15 cellular contexts compared by ENCODE assay signal in genomic region chr3:53049987-53050386, GRCh38. TPM values are rescaled to one million over a fixed set of nuclear protein-coding genes. Genes with fewer than 3 reads are reported as not detected.
DNase-seq lines count a peak whose midpoint lies in the region; ATAC-seq and TF ChIP-seq lines count a peak whose summit lies in the region.
"Had no signal": no experiment of that assay in that cellular context is flagged by ENCODE, and none has a peak within 500 bp of the region (broad histone marks: within the 10 kb centered on the region; RNA-seq: fewer than 3 reads in every experiment).

No MANE protein-coding gene starts in this region.

- H3K36me3 Mint-ChIP-seq in activated CD8-positive, alpha-beta memory T cell treated with anti-CD3 and anti-CD28 coated beads, Interleukin-2, amount 10 ng/mL, durations not matched to agents 7 days and 5 days = no peaks in the 10 kb centered on the region
- H3K36me3 Mint-ChIP-seq in neural crest cell (ENCODE audit: low read depth) = no peaks in the 10 kb centered on the region
- H3K36me3 Mint-ChIP-seq: CD8-positive, alpha-beta T cell had no signal

- peaks cover 11% of the 10 kb centered on the region for H3K4me1 Mint-ChIP-seq in activated CD8-positive, alpha-beta memory T cell treated with anti-CD3 and anti-CD28 coated beads, Interleukin-2, amount 10 ng/mL, durations not matched to agents 7 days and 5 days
- peaks cover 8% of the 10 kb centered on the region for H3K4me1 Mint-ChIP-seq in neural crest cell

- peak; percentile 14 for DNase-seq in activated CD8-positive, alpha-beta memory T cell treated with anti-CD3 and anti-CD28 coated beads, Interleukin-2, amount 10 ng/mL, durations not matched to agents 7 days and 5 days
- no peak for DNase-seq in activated CD8-positive, alpha-beta memory T cell treated with anti-CD3 and anti-CD28 coated beads, Interleukin-2, amount 50 U/mL, for 48 hours
- DNase-seq in left lobe of liver (ENCODE audit: low spot score) (peak; percentile 52), neural crest cell (ENCODE audit: low read depth, low spot score) (no peak), GM13977 (ENCODE audit: low spot score) (no peak), SIG-M5 treated with dmso at 0.1 percent for 504 hours (lab: John Stamatoyannopoulos, UW; ENCODE audit: unreplicated experiment) (no peak)
- DNase-seq: Calu3; CD8-positive, alpha-beta T cell; DMS53; DND-41; HCEC 1CT; KG1 had no signal

- peaks cover 11% of the 10 kb centered on the region for H3K27me3 Mint-ChIP-seq in activated CD8-positive, alpha-beta memory T cell treated with anti-CD3 and anti-CD28 coated beads, Interleukin-2, amount 10 ng/mL, durations not matched to agents 7 days and 5 days
- H3K27me3 Mint-ChIP-seq in neural crest cell (ENCODE audit: low read depth) = peaks cover 33% of the 10 kb centered on the region
- H3K27me3 Mint-ChIP-seq: B cell had no signal

- CTCF ChIA-PET in activated CD8-positive, alpha-beta memory T cell treated with anti-CD3 and anti-CD28 coated beads, Interleukin-2, amount 10 ng/mL, durations not matched to agents 7 days and 5 days (lab: Charles Lee) = no interaction called here

- no peak overlapping the region for H3K27ac Mint-ChIP-seq in activated CD8-positive, alpha-beta memory T cell treated with anti-CD3 and anti-CD28 coated beads, Interleukin-2, amount 10 ng/mL, durations not matched to agents 7 days and 5 days
- no peak overlapping the region for H3K27ac Mint-ChIP-seq in neural crest cell (ENCODE audit: unreplicated experiment)
- H3K27ac Mint-ChIP-seq: B cell; CD8-positive, alpha-beta T cell; GM23338 had no signal

- TF ChIP-seq CTCF in neural crest cell (conservative IDR thresholded peaks at IDR 0.05) (no peak), GM13977 (IDR thresholded peaks at IDR 0.05; ENCODE audit: extremely low read depth, insufficient read depth, missing control alignments) (no peak)

- in situ Hi-C loops in GM13977 (cut with MboI; ENCODE audit: low pct_unique_long_range_greater_than_20kb, low sequenced_read_pairs, unreplicated experiment) = no loop called here

- no peaks in the 10 kb centered on the region for H3K9me3 Mint-ChIP-seq in activated CD8-positive, alpha-beta memory T cell treated with anti-CD3 and anti-CD28 coated beads, Interleukin-2, amount 10 ng/mL, durations not matched to agents 7 days and 5 days (ENCODE audit: low read depth)
- no peaks in the 10 kb centered on the region for H3K9me3 Mint-ChIP-seq in neural crest cell
- H3K9me3 Mint-ChIP-seq: CD8-positive, alpha-beta T cell; GM23338 had no signal

- H3K4me3 Mint-ChIP-seq in activated CD8-positive, alpha-beta memory T cell treated with anti-CD3 and anti-CD28 coated beads, Interleukin-2, amount 10 ng/mL, durations not matched to agents 7 days and 5 days = no peak overlapping the region
- H3K4me3 Mint-ChIP-seq in neural crest cell = peak overlapping the region; percentile 31
- H3K4me3 Mint-ChIP-seq: B cell; CD8-positive, alpha-beta T cell; GM23338 had no signal

- no peak for ATAC-seq in activated CD8-positive, alpha-beta memory T cell treated with anti-CD3 and anti-CD28 coated beads, Interleukin-2, amount 10 ng/mL, durations not matched to agents 7 days and 5 days
- ATAC-seq in left lobe of liver (peak; percentile 47), GM21619 (IDR thresholded peaks at IDR 0.05; ENCODE audit: unreplicated experiment) (no peak)
- ATAC-seq: CD8-positive, alpha-beta T cell; GM23338 had no signal

RNA-seq across cellular contexts. Expression of gene SFMBT1, which starts 4.1 kb away (rescaled TPM):
- 10 to 100 TPM; 25.9 to 29.7 TPM for total RNA-seq in activated CD8-positive, alpha-beta memory T cell treated with anti-CD3 and anti-CD28 coated beads, Interleukin-2, amount 10 ng/mL, durations not matched to agents 7 days and 5 days
- total RNA-seq in left lobe of liver = 14.0 TPM
- total RNA-seq in neural crest cell = 19.8 and 20.6 TPM in 2 replicates

Comparison
In these comparisons a context has a peak if more than half of its experiments do, and no peak if none do; other contexts are left out.
1. DNase-seq: peak in activated CD8-positive, alpha-beta memory T cell treated with anti-CD3 and anti-CD28 coated beads, Interleukin-2, amount 10 ng/mL, durations not matched to agents 7 days and 5 days (single experiment) and left lobe of liver (single experiment); none in activated CD8-positive, alpha-beta memory T cell treated with anti-CD3 and anti-CD28 coated beads, Interleukin-2, amount 50 U/mL, for 48 hours (single experiment), neural crest cell (single experiment), GM13977 (single experiment) and SIG-M5 treated with dmso at 0.1 percent for 504 hours (single experiment).